1 cellular context compared by ENCODE assay signal in genomic region chr22:23774114-23774921, GRCh38.
TF ChIP-seq lines count a peak whose summit lies in the region.

No MANE protein-coding gene starts in this region.

TF ChIP-seq in HepG2, 621 proteins besides CTCF, POLR2A, EP300 and RAD21 (continued from another document and continues in another):
- TF ChIP-seq ZNF18 (CRISPR knock-in tag; IDR thresholded peaks at IDR 0.05; ENCODE audit: insufficient replicate concordance), result no peak
- peak; percentile 83 for TF ChIP-seq NR2F2 (IDR thresholded peaks at IDR 0.05; ENCODE audit: borderline replicate concordance, low read depth)
- TF ChIP-seq ZNF609 (CRISPR knock-in tag; IDR thresholded peaks at IDR 0.05; ENCODE audit: borderline replicate concordance), result peak; percentile 86; the same call in 1 of the 2 replicates
- TF ChIP-seq ZNF670 (CRISPR knock-in tag; IDR thresholded peaks at IDR 0.05; ENCODE audit: borderline replicate concordance), result 0 out of 2 replicates have a peak, but pooled peaks have one; percentile 21
- no peak for TF ChIP-seq ZSCAN9 (CRISPR knock-in tag; IDR thresholded peaks at IDR 0.05; ENCODE audit: borderline replicate concordance)
- TF ChIP-seq NFYC (CRISPR knock-in tag; IDR thresholded peaks at IDR 0.05), result no peak
- TF ChIP-seq FOXK2 (IDR thresholded peaks at IDR 0.05), result no peak
- TF ChIP-seq ZBTB14 (CRISPR knock-in tag; IDR thresholded peaks at IDR 0.05), result no peak; the same call in 1 of the 2 replicates
- TF ChIP-seq ZNF142 (CRISPR knock-in tag; IDR thresholded peaks at IDR 0.05), result peak; percentile 93; the same call in 1 of the 2 replicates
- no peak for TF ChIP-seq ZNF138 (CRISPR knock-in tag; IDR thresholded peaks at IDR 0.05; ENCODE audit: low read depth)
- TF ChIP-seq SP5 (CRISPR knock-in tag; IDR thresholded peaks at IDR 0.05; ENCODE audit: borderline replicate concordance, low read depth), result peak; percentile 85
- TF ChIP-seq AHDC1 (CRISPR knock-in tag; IDR thresholded peaks at IDR 0.05; ENCODE audit: borderline replicate concordance), result peak; percentile 61; the same call in 1 of the 2 replicates
- peak; percentile 48; the same call in 1 of the 2 replicates for TF ChIP-seq ZMYM3 (CRISPR knock-in tag; IDR thresholded peaks at IDR 0.05)
- TF ChIP-seq CREB1 (IDR thresholded peaks at IDR 0.05), result 0 out of 2 replicates have a peak, but pooled peaks have one; percentile 38
- no peak for TF ChIP-seq CREB1 (CRISPR knock-in tag; IDR thresholded peaks at IDR 0.05)
- TF ChIP-seq ZNF616 (CRISPR knock-in tag; IDR thresholded peaks at IDR 0.05; ENCODE audit: low read depth), result no peak
- no peak for TF ChIP-seq CREB3 (CRISPR knock-in tag; IDR thresholded peaks at IDR 0.05)
- 0 out of 2 replicates have a peak, but pooled peaks have one; percentile 13 for TF ChIP-seq ZNF891 (CRISPR knock-in tag; IDR thresholded peaks at IDR 0.05)
- TF ChIP-seq ZFP90 (CRISPR knock-in tag; IDR thresholded peaks at IDR 0.05; ENCODE audit: borderline replicate concordance), result peak; percentile 72; the same call in 1 of the 2 replicates
- peak; percentile 70; the same call in 1 of the 2 replicates for TF ChIP-seq ZNF101 (CRISPR knock-in tag; IDR thresholded peaks at IDR 0.05; ENCODE audit: borderline replicate concordance, low read depth)
- TF ChIP-seq MBD4 (IDR thresholded peaks at IDR 0.05; ENCODE audit: borderline replicate concordance, low read length), result no peak
- peak; percentile 98 for TF ChIP-seq FOXO1 (CRISPR knock-in tag; IDR thresholded peaks at IDR 0.05)
- TF ChIP-seq ZMYM2 (CRISPR knock-in tag; IDR thresholded peaks at IDR 0.05), result no peak
- TF ChIP-seq HMG20A (CRISPR knock-in tag; IDR thresholded peaks at IDR 0.05; ENCODE audit: borderline replicate concordance), result peak; percentile 69
- TF ChIP-seq IKZF5 (CRISPR knock-in tag; IDR thresholded peaks at IDR 0.05), result peak; percentile 73
- peak; percentile 52; the same call in 1 of the 2 replicates for TF ChIP-seq FOXA1 (IDR thresholded peaks at IDR 0.05)
- peak; percentile 89 for TF ChIP-seq FOXA1 (CRISPR knock-in tag; IDR thresholded peaks at IDR 0.05)
- TF ChIP-seq NFE2L2 (IDR thresholded peaks at IDR 0.05; ENCODE audit: low read length), result no peak
- TF ChIP-seq ZEB1 (IDR thresholded peaks at IDR 0.05; ENCODE audit: insufficient replicate concordance, low read depth), result peak; percentile 63
- no peak for TF ChIP-seq IKZF1 (IDR thresholded peaks at IDR 0.05)
- TF ChIP-seq ZNF883 (CRISPR knock-in tag; IDR thresholded peaks at IDR 0.05; ENCODE audit: not compliant biosample characterization), result peak; percentile 32
- no peak for TF ChIP-seq PHF20 (CRISPR knock-in tag; IDR thresholded peaks at IDR 0.05)
- TF ChIP-seq ZBTB7A (CRISPR knock-in tag; IDR thresholded peaks at IDR 0.05), result peak; percentile 98
- peak; percentile 97 for TF ChIP-seq ZBTB7B (CRISPR knock-in tag; IDR thresholded peaks at IDR 0.05)
- 0 out of 2 replicates have a peak, but pooled peaks have one; percentile 62 for TF ChIP-seq KLF6 (CRISPR knock-in tag; IDR thresholded peaks at IDR 0.05)
- peak; percentile 78 to 81 for TF ChIP-seq NR2F1 (CRISPR knock-in tag; IDR thresholded peaks at IDR 0.05)
- peak; percentile 62 for TF ChIP-seq ATF2 (CRISPR knock-in tag; IDR thresholded peaks at IDR 0.05)
